In genomic region chr1:209768354-209768774, GRCh38 we compare ENCODE assay signal across 8 cellular contexts. TPM values are rescaled to one million over a fixed set of nuclear protein-coding genes. Genes with fewer than 3 reads are reported as not detected.
DNase-seq lines count a peak whose midpoint lies in the region; ATAC-seq and TF ChIP-seq lines count a peak whose summit lies in the region.

No MANE protein-coding gene starts in this region.

- H3K4me1 ChIP-seq in KMS-11 (ENCODE audit: low read depth, poor library complexity, severe bottlenecking) (peaks cover 40% of the 10 kb centered on the region), muscle layer of colon (ENCODE audit: insufficient read depth, low read length) (peaks cover 35% of the 10 kb centered on the region), thoracic aorta (ENCODE audit: control insufficient read depth in 1 of 2, low read depth in 2 of 2) (peaks cover 15 to 32% of the 10 kb centered on the region in 2 donors)

- H3K4me3 Mint-ChIP-seq in CD4-positive, alpha-beta T cell, result no peak overlapping the region
- no peak overlapping the region for H3K4me3 Mint-ChIP-seq in activated T-cell treated with anti-CD3 and anti-CD28 coated beads, Interleukin-2, amount 50 U/mL, for 4 hours

- peak overlapping the region; percentile 74 for H3K4me2 ChIP-seq in KMS-11

- TF ChIP-seq CTCF in CD4-positive, alpha-beta T cell (IDR thresholded peaks at IDR 0.05), result no peak
- TF ChIP-seq CTCF in KMS-11 (conservative IDR thresholded peaks at IDR 0.05; ENCODE audit: low read depth, low read length), result no peak
- TF ChIP-seq CTCF in thoracic aorta (IDR thresholded peaks at IDR 0.05), result no peak

- H3K9me3 ChIP-seq in CD4-positive, alpha-beta T cell (ENCODE audit: control insufficient read depth, low read length), result no peaks in the 10 kb centered on the region
- H3K9me3 ChIP-seq in muscle layer of colon (ENCODE audit: low read length), result no peaks in the 10 kb centered on the region
- H3K9me3 ChIP-seq in thoracic aorta, result no peaks in the 10 kb centered on the region

- POLR2A ChIA-PET in CD4-positive, alpha-beta T cell (lab: Charles Lee), result interaction anchor here (0.6 to 6.6 kb wide), 10 partner anchors 12 to 159 kb away, joined by 3 to 478 read pairs (median 15); partner anchors contain the start of genes C1orf74, TRAF3IP3 and UTP25

- H3K27ac Mint-ChIP-seq in CD4-positive, alpha-beta T cell, result no peak overlapping the region

- H3K36me3 ChIP-seq in KMS-11 (ENCODE audit: insufficient read depth) (0 out of 2 replicates have a peak, but pooled peaks cover 4% of the 10 kb centered on the region), muscle layer of colon (ENCODE audit: insufficient read depth, low read length) (no peaks in the 10 kb centered on the region), thoracic aorta (no peaks in the 10 kb centered on the region)

- DNase-seq in CD4-positive, alpha-beta T cell, result peak; percentile 62 to 81 (median 76)
- peak; percentile 71 for DNase-seq in activated T-cell treated with anti-CD3 and anti-CD28 coated beads, Interleukin-2, amount 50 U/mL, for 4 hours
- DNase-seq in thoracic aorta (ENCODE audit: low spot score) (no peak), GDM1 (lab: John Stamatoyannopoulos, UW) (no peak), NCI-H2227 treated with DMSO at 0.1 percent for 48 hours (lab: John Stamatoyannopoulos, UW) (no peak)

- no peaks in the 10 kb centered on the region for H4K20me1 ChIP-seq in KMS-11 (ENCODE audit: insufficient read depth)

- peak overlapping the region; percentile 56; the same call in 1 of the 2 replicates for H2AFZ ChIP-seq in KMS-11 (ENCODE audit: low read depth)

- H3K9ac ChIP-seq in KMS-11, result peak overlapping the region; percentile 48
- no peak overlapping the region for H3K9ac ChIP-seq in muscle layer of colon (ENCODE audit: low read length)

- peak overlapping the region; percentile 73 for H3K27ac ChIP-seq in CD4-positive, alpha-beta T cell (ENCODE audit: low read depth, low read length)
- H3K27ac ChIP-seq in KMS-11 (peak overlapping the region; percentile 76), muscle layer of colon (ENCODE audit: low read depth, low read length) (peak overlapping the region; percentile 46), thoracic aorta (peak overlapping the region; percentile 87 to 90)

- intact Hi-C loops in CD4-positive, alpha-beta T cell (cut with DNase I, micrococcal nuclease), result loop anchor here (1.0 to 5.0 kb wide), 4 partner anchors 12 to 76 kb away; partner anchors contain the start of genes TRAF3IP3 (in 1 of the 2) and UTP25 (in 1 of the 2)

- peaks cover 57% of the 10 kb centered on the region for H3K4me1 Mint-ChIP-seq in CD4-positive, alpha-beta T cell (ENCODE audit: low read depth)
- peaks cover 53% of the 10 kb centered on the region for H3K4me1 Mint-ChIP-seq in activated T-cell treated with anti-CD3 and anti-CD28 coated beads, Interleukin-2, amount 50 U/mL, for 4 hours (ENCODE audit: low read depth)

- peak; percentile 76 for ATAC-seq in CD4-positive, alpha-beta T cell (ENCODE audit: poor library complexity)
- peak; percentile 85 for ATAC-seq in GM21390 (IDR thresholded peaks at IDR 0.05; ENCODE audit: unreplicated experiment)
- peak; percentile 87 to 89 for ATAC-seq in activated T-cell treated with anti-CD3 and anti-CD28 coated beads, Interleukin-2, amount 50 U/mL, for 4 hours
- no peak for ATAC-seq in thoracic aorta (ENCODE audit: insufficient number of reproducible peaks, low FRiP score, low read depth)

- peaks cover 10% of the 10 kb centered on the region for H3K79me2 ChIP-seq in KMS-11 (ENCODE audit: insufficient read depth, low read depth)

- peak overlapping the region; percentile 53 for H3K4me3 ChIP-seq in KMS-11 (IDR thresholded peaks at IDR 0.05; ENCODE audit: insufficient read depth, low read depth, low read length)
- H3K4me3 ChIP-seq in muscle layer of colon (ENCODE audit: low read depth in 1 of 2, low read length in 2 of 2), result peak overlapping the region in 1 of 2 donors; percentile 18
- peak overlapping the region; percentile 61 for H3K4me3 ChIP-seq in thoracic aorta

- no peaks in the 10 kb centered on the region for H3K9me3 Mint-ChIP-seq in CD4-positive, alpha-beta T cell
- no peaks in the 10 kb centered on the region for H3K9me3 Mint-ChIP-seq in activated T-cell treated with anti-CD3 and anti-CD28 coated beads, Interleukin-2, amount 50 U/mL, for 4 hours

- H3K27me3 ChIP-seq in CD4-positive, alpha-beta T cell (ENCODE audit: control insufficient read depth, insufficient read depth, low read length), result no peaks in the 10 kb centered on the region
- no peaks in the 10 kb centered on the region for H3K27me3 ChIP-seq in KMS-11 (ENCODE audit: insufficient read depth, low read depth)
- no peaks in the 10 kb centered on the region for H3K27me3 ChIP-seq in muscle layer of colon (ENCODE audit: control insufficient read depth in 1 of 2, insufficient read depth in 2 of 2, low read length in 2 of 2)
- H3K27me3 ChIP-seq in thoracic aorta (replicated peaks; ENCODE audit: insufficient read depth), result no peaks in the 10 kb centered on the region

- no peaks in the 10 kb centered on the region for H3K27me3 Mint-ChIP-seq in CD4-positive, alpha-beta T cell
- H3K27me3 Mint-ChIP-seq in activated T-cell treated with anti-CD3 and anti-CD28 coated beads, Interleukin-2, amount 50 U/mL, for 4 hours (ENCODE audit: low read depth), result no peaks in the 10 kb centered on the region

- peaks cover 38% of the 10 kb centered on the region for H3K36me3 Mint-ChIP-seq in CD4-positive, alpha-beta T cell (ENCODE audit: low read depth)
- H3K36me3 Mint-ChIP-seq in activated T-cell treated with anti-CD3 and anti-CD28 coated beads, Interleukin-2, amount 50 U/mL, for 4 hours (ENCODE audit: insufficient read depth), result peaks cover 30% of the 10 kb centered on the region

- CTCF ChIA-PET in CD4-positive, alpha-beta T cell (lab: Charles Lee), result interaction anchor here (1.1 to 9.3 kb wide), 9 partner anchors 10 to 1366 kb away, joined by 3 to 80 read pairs (median 7); partner anchors contain the start of genes C1orf74, KCNH1, TRAF3IP3 and UTP25

RNA-seq across cellular contexts. Expression of gene TRAF3IP3, which starts 12.5 kb away (rescaled TPM):
- 100 to 1,000 TPM; 279 to 290 TPM for total RNA-seq in CD4-positive, alpha-beta T cell
- 100 to 1,000 TPM in 1 of 3 donors, 10 to 100 TPM in 2; 59.0 to 109 (median 85.2) TPM for total RNA-seq in activated T-cell treated with anti-CD3 and anti-CD28 coated beads, Interleukin-2, amount 50 U/mL, for 4 hours
- total RNA-seq in thoracic aorta, result 10 to 100 TPM in 1 of 2 donors, 1 to 10 TPM in 1; 3.3 to 12.3 TPM

RNA-seq across cellular contexts. Expression of gene C1orf74, which starts 16.0 kb away (rescaled TPM):
- total RNA-seq in CD4-positive, alpha-beta T cell, result under 1 TPM; 0.63 to 0.67 TPM
- total RNA-seq in activated T-cell treated with anti-CD3 and anti-CD28 coated beads, Interleukin-2, amount 50 U/mL, for 4 hours, result 1 to 10 TPM; 1.6 to 2.1 (median 1.7) TPM
- 1 to 10 TPM; 1.5 to 1.6 TPM for total RNA-seq in thoracic aorta

RNA-seq across cellular contexts. Expression of gene IRF6, which starts 37.6 kb away (rescaled TPM):
- 1 to 10 TPM in 1 of 2 experiments, under 1 TPM in 1; 0.74 to 1.7 TPM for total RNA-seq in CD4-positive, alpha-beta T cell
- total RNA-seq in activated T-cell treated with anti-CD3 and anti-CD28 coated beads, Interleukin-2, amount 50 U/mL, for 4 hours, result under 1 TPM; 0.11 to 0.15 (median 0.13) TPM
- total RNA-seq in thoracic aorta, result 1 to 10 TPM; 3.9 to 4.1 TPM

RNA-seq across cellular contexts. Expression of gene UTP25, which starts 59.4 kb away (rescaled TPM):
- 1 to 10 TPM; 6.0 to 6.4 TPM for total RNA-seq in CD4-positive, alpha-beta T cell
- 10 to 100 TPM; 16.9 to 18.6 (median 17.7) TPM for total RNA-seq in activated T-cell treated with anti-CD3 and anti-CD28 coated beads, Interleukin-2, amount 50 U/mL, for 4 hours
- 10 to 100 TPM in 1 of 2 donors, 1 to 10 TPM in 1; 5.7 to 11.6 TPM for total RNA-seq in thoracic aorta

Comparison
In these comparisons a context has a peak if more than half of its experiments do, and no peak if none do; other contexts are left out.
1. DNase-seq: peak in CD4-positive, alpha-beta T cell (10 of 10) and activated T-cell treated with anti-CD3 and anti-CD28 coated beads, Interleukin-2, amount 50 U/mL, for 4 hours (single experiment); none in thoracic aorta (single experiment), GDM1 (single experiment) and NCI-H2227 treated with DMSO at 0.1 percent for 48 hours (single experiment).
2. RNA of gene TRAF3IP3, which starts 12.5 kb away (total RNA-seq): 279 to 290 TPM in CD4-positive, alpha-beta T cell and 59.0 to 109 TPM in activated T-cell treated with anti-CD3 and anti-CD28 coated beads, Interleukin-2, amount 50 U/mL, for 4 hours; 3.3 to 12.3 TPM in thoracic aorta; every median in the first group is over 4 times any median in the second.
3. Peak in every context shown above with its lines, with median percentiles within 50 percentile points of each other: H3K27ac ChIP-seq.